Comparison of ENCODE assay signal across 8 cellular contexts in genomic region chr10:27504897-27505457, GRCh38. TPM values are rescaled to one million over a fixed set of nuclear protein-coding genes. Genes with fewer than 3 reads are reported as not detected.
DNase-seq lines count a peak whose midpoint lies in the region; ATAC-seq and TF ChIP-seq lines count a peak whose summit lies in the region.

No MANE protein-coding gene starts in this region.

- TF ChIP-seq CTCF in NB4 (IDR thresholded peaks at IDR 0.05; ENCODE audit: low read depth, low read length) = no peak
- no peak for TF ChIP-seq CTCF in omental fat pad (IDR thresholded peaks at IDR 0.05)

- no peaks in the 10 kb centered on the region for H3K27me3 ChIP-seq in BLaER1 treated with 17β-estradiol and CSF1 and Interleukin-3, amounts not matched to agents 10 nM and 100 nM
- no peaks in the 10 kb centered on the region for H3K27me3 ChIP-seq in mucosa of rectum (ENCODE audit: control insufficient read depth in 2 of 2, insufficient read depth in 2 of 2, low read length in 2 of 2)

- H3K4me3 ChIP-seq in BLaER1 treated with 17β-estradiol and CSF1 and Interleukin-3, amounts not matched to agents 10 nM and 100 nM = peak overlapping the region; percentile 65 to 96 (median 92)
- H3K4me3 ChIP-seq in NB4 (ENCODE audit: low read depth, low read length) (peak overlapping the region; percentile 81), mucosa of rectum (ENCODE audit: low read length in 2 of 2) (peak overlapping the region; percentile 94 to 99)

- H4K20me1 ChIP-seq in BLaER1 treated with 17β-estradiol and CSF1 and Interleukin-3, amounts not matched to agents 10 nM and 100 nM = peaks cover 41 to 57% (median 51%) of the 10 kb centered on the region in 11 experiments; a peak in 20 of 22 replicates

- H3K9me3 ChIP-seq in BLaER1 treated with 17β-estradiol and CSF1 and Interleukin-3, amounts not matched to agents 10 nM and 100 nM (replicated peaks in 1 of 11) = no peaks in the 10 kb centered on the region
- H3K9me3 ChIP-seq in mucosa of rectum (ENCODE audit: control insufficient read depth in 2 of 2, low read length in 2 of 2) = no peaks in the 10 kb centered on the region

- ATAC-seq in HG03469 (IDR thresholded peaks at IDR 0.05; ENCODE audit: unreplicated experiment) (no peak), omental fat pad (ENCODE audit: low FRiP score) (no peak)

- peak overlapping the region; percentile 92 to 99 (median 96) for H3K9ac ChIP-seq in BLaER1 treated with 17β-estradiol and CSF1 and Interleukin-3, amounts not matched to agents 10 nM and 100 nM
- peak overlapping the region; percentile 89 to 93 for H3K9ac ChIP-seq in mucosa of rectum (ENCODE audit: low read depth in 1 of 2, low read length in 2 of 2)

- peaks cover 12 to 39% (median 32%) of the 10 kb centered on the region in 11 experiments; a peak in 20 of 22 replicates for H3K36me3 ChIP-seq in BLaER1 treated with 17β-estradiol and CSF1 and Interleukin-3, amounts not matched to agents 10 nM and 100 nM
- H3K36me3 ChIP-seq in mucosa of rectum (ENCODE audit: control insufficient read depth in 2 of 2, insufficient read depth in 2 of 2, low read length in 2 of 2) = no peaks in the 10 kb centered on the region

- no peak for TF ChIP-seq POLR2A in NB4 (IDR thresholded peaks at IDR 0.05; ENCODE audit: extremely low read depth, insufficient read length)

- DNase-seq in NB4 (ENCODE audit: low read depth) = no peak
- peak; percentile 32 for DNase-seq in dedifferentiated amniotic fluid mesenchymal stem cell (ENCODE audit: extremely low spot score)
- no peak for DNase-seq in SIG-M5 (lab: John Stamatoyannopoulos, UW)
- DNase-seq in omental fat pad (ENCODE audit: low spot score) = no peak
- DNase-seq in hypothalamus (lab: John Stamatoyannopoulos, UW) = no peak

- peak overlapping the region; percentile 67 to 98 (median 86) for H3K4me2 ChIP-seq in BLaER1 treated with 17β-estradiol and CSF1 and Interleukin-3, amounts not matched to agents 10 nM and 100 nM

- peaks cover 21 to 48% (median 29%) of the 10 kb centered on the region in 10 experiments for H3K4me1 ChIP-seq in BLaER1 treated with 17β-estradiol and CSF1 and Interleukin-3, amounts not matched to agents 10 nM and 100 nM
- peaks cover 11 to 19% of the 10 kb centered on the region in 2 donors for H3K4me1 ChIP-seq in mucosa of rectum (ENCODE audit: control insufficient read depth in 2 of 2, insufficient read depth in 2 of 2, low read length in 2 of 2)

- peak overlapping the region; percentile 87 to 97 (median 94) for H3K27ac ChIP-seq in BLaER1 treated with 17β-estradiol and CSF1 and Interleukin-3, amounts not matched to agents 10 nM and 100 nM
- peak overlapping the region; percentile 92 for H3K27ac ChIP-seq in mucosa of rectum (ENCODE audit: low read depth in 2 of 2, low read length in 2 of 2)

RNA-seq across cellular contexts. Expression of gene RAB18, which starts 0.9 kb away (rescaled TPM):
- total RNA-seq in omental fat pad = 10 to 100 TPM; 44.4 to 58.8 (median 45.7) TPM
